Comparison of ENCODE assay signal across 25 cellular contexts in genomic region chr15:76127169-76127568, GRCh38.
"Had no signal": no experiment of that assay in that cellular context is flagged by ENCODE, and none has a peak within 500 bp of the region (broad histone marks: within the 10 kb centered on the region; RNA-seq: fewer than 3 reads in every experiment).

No MANE protein-coding gene starts in this region.

- DNase-seq: dermis blood vessel endothelial cell; dorsolateral prefrontal cortex; effector CD4-positive, alpha-beta T cell; effector memory CD4-positive, alpha-beta T cell; foreskin keratinocyte; heart left ventricle; hypothalamus; immature natural killer cell; islet precursor cell; kidney; kidney glomerular epithelial cell; left colon; left ventricle myocardium superior; lower lobe of right lung; mesenchymal stem cell; mucosa of descending colon; naive B cell; naive thymus-derived CD8-positive, alpha-beta T cell had no signal

- H3K27ac ChIP-seq: coronary artery, dorsolateral prefrontal cortex, esophagus muscularis mucosa, foreskin keratinocyte, gastroesophageal sphincter, heart left ventricle, hepatocyte, lower lobe of right lung had no signal

- H3K4me1 ChIP-seq: esophagus muscularis mucosa, foreskin keratinocyte, gastroesophageal sphincter, heart left ventricle, lower lobe of right lung had no signal

- H3K9me3 ChIP-seq: lower lobe of right lung, mucosa of descending colon had no signal

- H3K36me3 ChIP-seq: esophagus muscularis mucosa, gastroesophageal sphincter, heart left ventricle, lower lobe of right lung had no signal

- ATAC-seq: foreskin keratinocyte; gastroesophageal sphincter; heart left ventricle; left colon; left lobe of liver; left ventricle myocardium superior; lower lobe of right lung; mucosa of descending colon; naive thymus-derived CD8-positive, alpha-beta T cell had no signal

- FAIRE-seq: endothelial cell of umbilical vein, frontal cortex, kidney had no signal

- H3K4me3 ChIP-seq: coronary artery, dorsolateral prefrontal cortex, esophagus muscularis mucosa, gastroesophageal sphincter, heart left ventricle, hepatocyte, lower lobe of right lung, mucosa of descending colon had no signal
